Comparison of ENCODE assay signal across 8 cellular contexts in the genomic region with DNA sequence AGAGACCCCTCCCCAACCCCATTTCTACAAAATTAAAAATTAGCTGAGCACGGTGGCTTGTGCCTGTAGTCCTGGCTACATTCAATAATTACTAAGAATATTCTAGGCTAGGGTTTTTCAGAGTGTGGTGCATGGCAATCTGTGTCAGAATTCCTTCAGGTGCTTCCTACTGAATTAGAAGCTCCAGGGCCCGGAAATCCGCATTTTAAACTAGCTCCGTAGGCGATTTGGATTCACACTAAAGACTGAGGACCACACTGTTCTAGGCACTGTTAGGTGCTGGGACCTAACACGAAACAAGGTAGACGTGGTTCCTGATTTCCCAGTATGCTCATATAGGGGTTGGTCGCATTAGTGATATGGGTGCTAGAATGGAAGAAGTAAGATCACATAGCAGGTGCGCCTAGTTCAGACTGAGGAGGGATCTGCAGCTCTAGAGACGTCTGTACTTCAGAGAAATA. TPM values are rescaled to one million over a fixed set of nuclear protein-coding genes. Genes with fewer than 3 reads are reported as not detected.
DNase-seq lines count a peak whose midpoint lies in the region; ATAC-seq and TF ChIP-seq lines count a peak whose summit lies in the region.

No MANE protein-coding gene starts in this region.

- no peaks in the 10 kb centered on the region for H3K9me3 ChIP-seq in mammary epithelial cell (replicated peaks; ENCODE audit: insufficient read depth, low read length)
- no peaks in the 10 kb centered on the region for H3K9me3 ChIP-seq in muscle layer of colon (ENCODE audit: low read length)

- H3K27me3 ChIP-seq in mammary epithelial cell (ENCODE audit: insufficient read depth, low read length) = no peaks in the 10 kb centered on the region
- no peaks in the 10 kb centered on the region for H3K27me3 ChIP-seq in muscle layer of colon (ENCODE audit: control insufficient read depth in 1 of 2, insufficient read depth in 2 of 2, low read length in 2 of 2)

- H3K4me1 ChIP-seq in mammary epithelial cell (ENCODE audit: insufficient read depth, low read length) = peaks cover 17% of the 10 kb centered on the region
- peaks cover 20% of the 10 kb centered on the region for H3K4me1 ChIP-seq in muscle layer of colon (ENCODE audit: insufficient read depth, low read length)

- DNase-seq in NCI-H2171 treated with DMSO at 0.1 percent for 48 hours (lab: John Stamatoyannopoulos, UW) (peak; percentile 86), NCI-H2171 (lab: John Stamatoyannopoulos, UW) (no peak), mammary epithelial cell (no peak), NCI-H128 (lab: John Stamatoyannopoulos, UW; ENCODE audit: unreplicated experiment) (no peak), DMS53 treated with DMSO at 0.1 percent for 48 hours (lab: John Stamatoyannopoulos, UW; ENCODE audit: unreplicated experiment) (no peak)

- H3K4me2 ChIP-seq in mammary epithelial cell (ENCODE audit: insufficient read depth, low read depth, low read length) = peak overlapping the region; percentile 97

- TF ChIP-seq CTCF in mammary epithelial cell (conservative IDR thresholded peaks at IDR 0.05 in 1 of 2, IDR thresholded peaks at IDR 0.05 in 1 of 2; ENCODE audit: extremely low read depth in 1 of 2, insufficient read depth in 1 of 2, low read depth in 1 of 2, low read length in 2 of 2) = no peak

- peak overlapping the region; percentile 51 to 88 (median 74) for H3K4me3 ChIP-seq in mammary epithelial cell (replicated peaks in 1 of 3; ENCODE audit: insufficient read depth in 1 of 3, low read depth in 2 of 3, low read length in 3 of 3)
- peak overlapping the region; percentile 73 to 87 for H3K4me3 ChIP-seq in muscle layer of colon (ENCODE audit: low read depth in 1 of 2, low read length in 2 of 2)

- CTCF ChIA-PET in mammary epithelial cell (lab: Charles Lee; ENCODE audit: low non-redundant PET) = interaction anchor here (0.6 to 0.7 kb wide), 2 partner anchors 12 to 211 kb away, joined by 3 to 4 read pairs; no protein-coding TSS in a partner anchor

- BruUV-seq in mammary epithelial cell (replicated peaks; lab: Mats Ljungman, UMichigan) = TSS peak; percentile 63

- ATAC-seq in HG03457 (IDR thresholded peaks at IDR 0.05; ENCODE audit: unreplicated experiment) (peak; percentile 10), HG03378 (IDR thresholded peaks at IDR 0.05; ENCODE audit: unreplicated experiment) (no peak)

- H3K9ac ChIP-seq in mammary epithelial cell (ENCODE audit: insufficient read depth, low read length) = peak overlapping the region; percentile 58
- H3K9ac ChIP-seq in muscle layer of colon (ENCODE audit: low read length) = peak overlapping the region; percentile 96

- no peaks in the 10 kb centered on the region for H4K20me1 ChIP-seq in mammary epithelial cell (ENCODE audit: insufficient read depth, low read length)

- 4% methylated on average over 10 of the region's 10 CpGs for WGBS in mammary epithelial cell (ENCODE audit: low coverage, missing lambda C conversion rate)

- H2AFZ ChIP-seq in mammary epithelial cell (ENCODE audit: low read depth, low read length) = peak overlapping the region; percentile 96

- in situ Hi-C loops in mammary epithelial cell (cut with MboI; ENCODE audit: low sequenced_read_pairs in 2 of 2) = loop anchor here (5.0 kb wide), 2 partner anchors 34 to 44 kb away; a partner anchor contains a TSS

- H3K79me2 ChIP-seq in mammary epithelial cell (ENCODE audit: insufficient read depth, low read length) = peaks cover 6% of the 10 kb centered on the region

- dilution Hi-C loops in mammary epithelial cell (cut with HindIII; ENCODE audit: low sequenced_read_pairs) = no loop called here

- H3K36me3 ChIP-seq in mammary epithelial cell (ENCODE audit: insufficient read depth, low read length) (peaks cover 6% of the 10 kb centered on the region), muscle layer of colon (ENCODE audit: insufficient read depth, low read length) (peaks cover 30% of the 10 kb centered on the region)

- H3K27ac ChIP-seq in mammary epithelial cell (ENCODE audit: insufficient read depth, low read depth, low read length) (peak overlapping the region; percentile 35), muscle layer of colon (ENCODE audit: low read depth, low read length) (peak overlapping the region; percentile 93)

- intact Hi-C loops in mammary epithelial cell (cut with micrococcal nuclease) = loop anchor here (1.0 to 2.0 kb wide), 6 partner anchors 12 to 92 kb away; a partner anchor contains a TSS

RNA-seq across cellular contexts. Expression of a gene that starts 0.6 kb away (rescaled TPM):
- total RNA-seq in mammary epithelial cell = 10 to 100 TPM; 23.7 to 33.8 TPM
- 32.0 TPM for polyA plus RNA-seq in mammary epithelial cell
- 41.3 TPM for polyA minus RNA-seq in mammary epithelial cell

RNA-seq across cellular contexts. Expression of a gene that starts 12.7 kb away (rescaled TPM):
- 10 to 100 TPM in 1 of 2 donors, 1 to 10 TPM in 1; 9.6 to 15.7 TPM for total RNA-seq in mammary epithelial cell
- polyA plus RNA-seq in mammary epithelial cell = 10.7 TPM
- 14.1 TPM for polyA minus RNA-seq in mammary epithelial cell

RNA-seq across cellular contexts. Expression of a gene that starts 23.4 kb away (rescaled TPM):
- total RNA-seq in mammary epithelial cell = 10 to 100 TPM; 60.4 to 74.5 TPM
- polyA plus RNA-seq in mammary epithelial cell = 59.0 TPM
- polyA minus RNA-seq in mammary epithelial cell = 146 TPM

RNA-seq across cellular contexts. Expression of a gene that starts 23.6 kb away (rescaled TPM):
- total RNA-seq in mammary epithelial cell = 10 to 100 TPM; 29.2 to 52.9 TPM
- 32.4 TPM for polyA plus RNA-seq in mammary epithelial cell
- 34.0 TPM for polyA minus RNA-seq in mammary epithelial cell

RNA-seq across cellular contexts. Expression of a gene that starts 27.9 kb away (rescaled TPM):
- total RNA-seq in mammary epithelial cell = 10 to 100 TPM; 56.1 to 73.5 TPM
- 74.1 TPM for polyA plus RNA-seq in mammary epithelial cell
- 109 TPM for polyA minus RNA-seq in mammary epithelial cell
